In the genomic region with DNA sequence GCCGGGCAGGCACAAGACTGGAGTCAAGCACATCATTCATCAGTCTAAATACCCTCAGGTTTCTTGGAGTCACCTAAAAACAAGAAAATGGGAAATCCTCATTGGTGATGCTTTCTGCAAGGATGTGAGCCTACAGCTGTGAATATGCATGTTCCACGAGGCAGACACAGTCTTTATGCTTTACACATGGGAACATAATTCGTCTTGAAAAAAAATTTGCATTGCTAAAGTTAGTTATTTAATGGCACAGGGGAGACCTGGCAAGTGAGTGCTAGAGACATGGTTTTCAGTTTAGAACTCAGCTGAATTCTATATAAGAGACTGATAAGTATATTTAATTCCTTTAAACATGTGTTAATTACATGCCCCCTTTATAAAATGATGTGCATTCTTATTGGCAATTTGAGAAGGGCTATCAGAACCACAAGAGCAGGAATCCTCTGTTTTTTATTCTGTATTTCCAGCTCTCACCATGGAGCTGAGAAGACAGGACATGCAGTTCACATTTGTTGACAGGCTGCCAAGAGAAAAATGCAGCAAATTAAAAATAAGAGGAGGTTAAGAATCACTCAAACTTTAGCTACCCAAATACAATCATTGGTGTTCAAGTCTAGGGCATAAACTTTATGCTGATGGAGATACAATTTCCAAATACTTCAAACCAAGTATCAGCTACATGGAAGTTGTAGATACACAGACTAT, we compare ENCODE assay signal across 16 cellular contexts.
DNase-seq lines count a peak whose midpoint lies in the region; ATAC-seq, FAIRE-seq and TF ChIP-seq lines count a peak whose summit lies in the region.
"Had no signal": no experiment of that assay in that cellular context is flagged by ENCODE, and none has a peak within 500 bp of the region (broad histone marks: within the 10 kb centered on the region; RNA-seq: fewer than 3 reads in every experiment).

No MANE protein-coding gene starts in this region.

- H3K4me1 Mint-ChIP-seq in astrocyte (ENCODE audit: low read depth, unreplicated experiment), result peaks cover 34% of the 10 kb centered on the region
- H3K4me1 Mint-ChIP-seq in activated naive CD8-positive, alpha-beta T cell treated with anti-CD3 and anti-CD28 coated beads for 36 hours, result no peaks in the 10 kb centered on the region

- ATAC-seq in left ventricle myocardium superior (peak; percentile 45), GM21390 (IDR thresholded peaks at IDR 0.05; ENCODE audit: unreplicated experiment) (no peak)
- ATAC-seq: esophagus mucosa had no signal

- no peak for FAIRE-seq in astrocyte (lab: Jason Lieb, UNC)

- H3K4me3 ChIP-seq in astrocyte (ENCODE audit: insufficient read depth, low read depth, low read length), result no peak overlapping the region

- H3K27me3 ChIP-seq in astrocyte (ENCODE audit: insufficient read depth, low read length), result no peaks in the 10 kb centered on the region

- H3K36me3 ChIP-seq in astrocyte (ENCODE audit: insufficient read depth, low read length), result no peaks in the 10 kb centered on the region

- peak; percentile 48 for DNase-seq in DMS79 treated with DMSO at 0.1 percent for 48 hours (lab: John Stamatoyannopoulos, UW)
- peak; percentile 70 for DNase-seq in LHCN-M2 (ENCODE audit: low read depth)
- DNase-seq in astrocyte (ENCODE audit: low read depth), result peak; percentile 27
- DNase-seq in left ventricle myocardium superior, result no peak
- no peak for DNase-seq in activated naive CD8-positive, alpha-beta T cell treated with anti-CD3 and anti-CD28 coated beads for 36 hours
- no peak for DNase-seq in AG08395 (ENCODE audit: low spot score)
- no peak for DNase-seq in inferior parietal cortex (ENCODE audit: extremely low spot score)
- DNase-seq: anterior cingulate cortex; dermis blood vessel endothelial cell; NCI-H146; occipital lobe; stimulated activated CD4-positive, alpha-beta T cell treated with anti-CD3 and anti-CD28 coated beads, Interleukin-2, amount 100 ng/mL, for 48 hours; T-helper 1 cell had no signal

- H3K4me1 ChIP-seq in astrocyte (ENCODE audit: insufficient read depth, low read length), result peaks cover 34% of the 10 kb centered on the region

- H3K36me3 Mint-ChIP-seq in astrocyte (ENCODE audit: low read depth, unreplicated experiment), result no peaks in the 10 kb centered on the region
- H3K36me3 Mint-ChIP-seq in activated naive CD8-positive, alpha-beta T cell treated with anti-CD3 and anti-CD28 coated beads for 36 hours, result no peaks in the 10 kb centered on the region

- no peaks in the 10 kb centered on the region for H3K9me3 ChIP-seq in astrocyte (ENCODE audit: insufficient read depth, low read depth, low read length)

- peaks cover 2% of the 10 kb centered on the region for H3K9me3 Mint-ChIP-seq in astrocyte (ENCODE audit: unreplicated experiment)
- peaks cover 1% of the 10 kb centered on the region for H3K9me3 Mint-ChIP-seq in activated naive CD8-positive, alpha-beta T cell treated with anti-CD3 and anti-CD28 coated beads for 36 hours
- H3K9me3 Mint-ChIP-seq: activated T-helper 2 cell treated with anti-CD3 and anti-CD28 coated beads, Interferon-gamma antibody, Interleukin-2, Interleukin-4, amounts not matched to agents 10 μg/mL and 5 μg/mL and 100 μg/mL, durations not matched to agents 14 hours and 24 hours and 36 hours had no signal

- no peaks in the 10 kb centered on the region for H3K79me2 ChIP-seq in astrocyte (ENCODE audit: insufficient read depth, low read length)

- peak overlapping the region; percentile 58 for H3K4me2 ChIP-seq in astrocyte (ENCODE audit: low read length)

- H2AFZ ChIP-seq in astrocyte (ENCODE audit: low read depth, low read length), result no peak overlapping the region

- H3K4me3 Mint-ChIP-seq in astrocyte (ENCODE audit: unreplicated experiment), result no peak overlapping the region
- no peak overlapping the region for H3K4me3 Mint-ChIP-seq in activated naive CD8-positive, alpha-beta T cell treated with anti-CD3 and anti-CD28 coated beads for 36 hours

- H4K20me1 ChIP-seq in astrocyte (ENCODE audit: insufficient read depth, low read length), result no peaks in the 10 kb centered on the region

- H3K27ac Mint-ChIP-seq in astrocyte (ENCODE audit: unreplicated experiment), result no peak overlapping the region
- no peak overlapping the region for H3K27ac Mint-ChIP-seq in activated naive CD8-positive, alpha-beta T cell treated with anti-CD3 and anti-CD28 coated beads for 36 hours
- H3K27ac Mint-ChIP-seq: activated T-helper 2 cell treated with anti-CD3 and anti-CD28 coated beads, Interferon-gamma antibody, Interleukin-2, Interleukin-4, amounts not matched to agents 10 μg/mL and 5 μg/mL and 100 μg/mL, durations not matched to agents 14 hours and 24 hours and 36 hours had no signal

- intact Hi-C loops in left ventricle myocardium superior (cut with micrococcal nuclease), result no loop called here

- no peak for TF ChIP-seq CTCF in astrocyte (IDR thresholded peaks at IDR 0.05; ENCODE audit: insufficient read depth, low read depth, low read length)

- peak overlapping the region; percentile 42 for H3K9ac ChIP-seq in astrocyte (ENCODE audit: low read length)

- no peaks in the 10 kb centered on the region for H3K27me3 Mint-ChIP-seq in astrocyte (ENCODE audit: low read depth, unreplicated experiment)
- no peaks in the 10 kb centered on the region for H3K27me3 Mint-ChIP-seq in activated naive CD8-positive, alpha-beta T cell treated with anti-CD3 and anti-CD28 coated beads for 36 hours

- peak overlapping the region; percentile 71 for H3K27ac ChIP-seq in astrocyte (ENCODE audit: low read depth, low read length)

Comparison
In these comparisons a context has a peak if more than half of its experiments do, and no peak if none do; other contexts are left out.
1. DNase-seq: peak in DMS79 treated with DMSO at 0.1 percent for 48 hours (single experiment), LHCN-M2 (single experiment) and astrocyte (single experiment); none in left ventricle myocardium superior (single experiment), activated naive CD8-positive, alpha-beta T cell treated with anti-CD3 and anti-CD28 coated beads for 36 hours (single experiment), AG08395 (single experiment) and inferior parietal cortex (single experiment).